In the genomic region with DNA sequence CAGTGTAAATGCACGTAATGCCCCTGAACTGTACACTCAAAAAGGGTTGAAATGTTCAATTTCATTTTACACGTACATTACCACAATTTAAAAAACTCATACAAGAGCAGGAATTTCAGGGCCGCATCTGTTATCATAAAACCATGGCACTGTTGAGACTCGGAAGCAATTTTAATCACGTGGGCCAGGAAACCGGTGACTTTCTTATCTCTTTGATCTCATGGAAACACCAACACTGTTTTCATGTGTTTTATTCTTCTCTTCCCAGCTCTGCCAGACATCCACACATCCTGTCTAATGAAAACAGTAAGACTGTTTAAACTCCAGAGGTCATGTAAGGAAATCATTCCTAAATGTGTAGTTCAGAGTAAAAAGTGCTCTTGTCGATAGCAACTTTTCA, we compare ENCODE assay signal across 22 cellular contexts. TPM values are rescaled to one million over a fixed set of nuclear protein-coding genes. Genes with fewer than 3 reads are reported as not detected.
"Had no signal": no experiment of that assay in that cellular context is flagged by ENCODE, and none has a peak within 500 bp of the region (broad histone marks: within the 10 kb centered on the region; RNA-seq: fewer than 3 reads in every experiment).

No MANE protein-coding gene starts in this region.

- H3K4me3 Mint-ChIP-seq: central memory CD8-positive, alpha-beta T cell; dendritic cell treated with granulocyte-macrophage colony-stimulating factor and Interleukin-4, amounts not matched to agents 40 ng/mL and 50 ng/mL, for 4 days; endodermal cell; neural progenitor cell; stimulated activated naive CD8-positive, alpha-beta T cell treated with anti-CD3 and anti-CD28 coated beads, Interleukin-15, Interleukin-2, amounts not matched to agents 100 ng/mL and 50 ng/mL, for 24 hours; T-cell had no signal

- H3K27me3 ChIP-seq: body of pancreas, neural progenitor cell, right lobe of liver, suprapubic skin had no signal

- H3K9me3 ChIP-seq: body of pancreas, left ventricle myocardium inferior, psoas muscle, right lobe of liver, suprapubic skin had no signal

- H3K27me3 Mint-ChIP-seq: dendritic cell treated with granulocyte-macrophage colony-stimulating factor and Interleukin-4, amounts not matched to agents 40 ng/mL and 50 ng/mL, for 4 days had no signal

- H3K27ac Mint-ChIP-seq: dendritic cell treated with granulocyte-macrophage colony-stimulating factor and Interleukin-4, amounts not matched to agents 40 ng/mL and 50 ng/mL, for 4 days; endodermal cell; neural progenitor cell; stimulated activated naive CD8-positive, alpha-beta T cell treated with anti-CD3 and anti-CD28 coated beads, Interleukin-15, Interleukin-2, amounts not matched to agents 100 ng/mL and 50 ng/mL, for 24 hours; T-cell had no signal

- H3K4me1 Mint-ChIP-seq: central memory CD8-positive, alpha-beta T cell; endodermal cell had no signal

- H3K9me3 Mint-ChIP-seq: central memory CD8-positive, alpha-beta T cell; endodermal cell; neural progenitor cell; stimulated activated naive CD8-positive, alpha-beta T cell treated with anti-CD3 and anti-CD28 coated beads, Interleukin-15, Interleukin-2, amounts not matched to agents 100 ng/mL and 50 ng/mL, for 24 hours; T-cell had no signal

- H3K9ac ChIP-seq: neural progenitor cell had no signal

- H3K27ac ChIP-seq: body of pancreas, left ventricle myocardium inferior, neural progenitor cell, psoas muscle, right lobe of liver, suprapubic skin had no signal

- H3K36me3 ChIP-seq: left ventricle myocardium inferior, neural progenitor cell, right lobe of liver, suprapubic skin had no signal

- H3K36me3 Mint-ChIP-seq: neural progenitor cell, T-cell had no signal

- DNase-seq: activated CD4-positive, alpha-beta T cell treated with anti-CD3 and anti-CD28 coated beads for 1 hour; activated CD4-positive, alpha-beta T cell treated with anti-CD3 and anti-CD28 coated beads, Interleukin-2, amount 50 U/mL, for 48 hours; activated effector memory CD4-positive, alpha-beta T cell treated with Interleukin-2 at 50 U/mL for 16 hours; activated naive CD4-positive, alpha-beta T cell treated with anti-CD3 and anti-CD28 coated beads, Interleukin-2, amount 50 U/mL, for 16 hours; activated T-cell treated with anti-CD3 and anti-CD28 coated beads, Interleukin-2, amount 50 U/mL, for 1 hour; body of pancreas; endodermal cell; left ventricle myocardium inferior; midbrain; psoas muscle; T-cell; T1000; trophoblast cell had no signal

- H3K4me1 ChIP-seq: body of pancreas, neural progenitor cell, right lobe of liver had no signal

- H3K4me3 ChIP-seq: body of pancreas, left ventricle myocardium inferior, neural progenitor cell, psoas muscle, right lobe of liver, smooth muscle cell, suprapubic skin had no signal

- H3K4me2 ChIP-seq: neural progenitor cell, smooth muscle cell had no signal

RNA-seq across cellular contexts. Expression of a gene that starts 50.1 kb away (rescaled TPM):
- total RNA-seq: endodermal cell, left ventricle myocardium inferior, osteocyte, psoas muscle, SK-MEL-5, smooth muscle cell, suprapubic skin, T-cell had no signal
